Comparison of ENCODE assay signal across 9 cellular contexts in genomic region chr1:161021959-161022332, GRCh38. TPM values are rescaled to one million over a fixed set of nuclear protein-coding genes. Genes with fewer than 3 reads are reported as not detected.
A peak's percentile ranks its signal among the peaks of the same experiment; 100 is the strongest.
DNase-seq lines count a peak whose midpoint lies in the region; ATAC-seq and TF ChIP-seq lines count a peak whose summit lies in the region.
"Had no signal": no experiment of that assay in that cellular context is flagged by ENCODE, and none has a peak within 500 bp of the region (broad histone marks: within the 10 kb centered on the region; RNA-seq: fewer than 3 reads in every experiment).

No MANE protein-coding gene starts in this region.

- TF ChIP-seq CTCF in Panc1 (IDR thresholded peaks at IDR 0.05) (no peak), progenitor cell of endocrine pancreas (IDR thresholded peaks at IDR 0.05; ENCODE audit: unreplicated experiment) (no peak)

- H3K27me3 ChIP-seq in H7 (ENCODE audit: control insufficient read depth, insufficient read depth, low read length) = no peaks in the 10 kb centered on the region; the same call in 1 of the 2 replicates
- no peaks in the 10 kb centered on the region for H3K27me3 ChIP-seq in Panc1 (ENCODE audit: control insufficient read depth, insufficient read depth, low read length)

- peaks cover 3% of the 10 kb centered on the region for H3K36me3 ChIP-seq in H7 (replicated peaks; ENCODE audit: control insufficient read depth, insufficient read depth, low read length)
- peaks cover 3% of the 10 kb centered on the region; the same call in 1 of the 2 replicates for H3K36me3 ChIP-seq in Panc1 (ENCODE audit: control insufficient read depth, insufficient read depth, low read length)

- BruUV-seq in Panc1 (replicated peaks; lab: Mats Ljungman, UMichigan) = no TSS peak

- CTCF ChIA-PET in Panc1 (lab: Charles Lee) = interaction anchor here (1.8 kb wide), 1 partner anchor 24 kb away, joined by 10 read pairs; no protein-coding TSS in a partner anchor

- ATAC-seq in Panc1 = no peak
- no peak for ATAC-seq in GM19023 (IDR thresholded peaks at IDR 0.05; ENCODE audit: unreplicated experiment)

- no peak for DNase-seq in H7
- DNase-seq in Panc1 (ENCODE audit: low read depth, low spot score) = no peak
- peak; percentile 92 for DNase-seq in epithelial cell of prostate (ENCODE audit: low read depth, low spot score)
- DNase-seq in progenitor cell of endocrine pancreas (ENCODE audit: low spot score, unreplicated experiment) = no peak
- no peak for DNase-seq in activated gamma-delta T cell treated with Interleukin-2 at 50 U/mL for 16 hours
- no peak for DNase-seq in NCI-H1105 (lab: John Stamatoyannopoulos, UW)
- DNase-seq: activated CD4-positive, alpha-beta T cell treated with anti-CD3 and anti-CD28 coated beads, Interleukin-2, amount 50 U/mL, for 4 hours; effector CD8-positive, alpha-beta T cell had no signal

- H3K4me1 ChIP-seq in Panc1 (ENCODE audit: control insufficient read depth, insufficient read depth, low read length) = peaks cover 27% of the 10 kb centered on the region

- peak overlapping the region; percentile 86 for H3K4me3 Mint-ChIP-seq in progenitor cell of endocrine pancreas (ENCODE audit: low read depth)

- intact Hi-C loops in Panc1 (cut with micrococcal nuclease; ENCODE audit: unreplicated experiment) = no loop called here

- H3K9me3 ChIP-seq in Panc1 (ENCODE audit: control insufficient read depth, insufficient read depth, low read depth, low read length) = no peaks in the 10 kb centered on the region

- no peaks in the 10 kb centered on the region for H3K9me3 Mint-ChIP-seq in progenitor cell of endocrine pancreas (ENCODE audit: low read depth)

- POLR2A ChIA-PET in Panc1 (lab: Charles Lee) = interaction anchor here (0.7 kb wide), 1 partner anchor 34 kb away, joined by 3 read pairs; no protein-coding TSS in a partner anchor

- peaks cover 36% of the 10 kb centered on the region for H3K4me1 Mint-ChIP-seq in progenitor cell of endocrine pancreas (ENCODE audit: low read depth)

- H3K36me3 Mint-ChIP-seq in progenitor cell of endocrine pancreas (ENCODE audit: insufficient read depth) = peaks cover 3% of the 10 kb centered on the region

- H3K4me3 ChIP-seq in H7 (ENCODE audit: insufficient read depth, low read depth, low read length) (peak overlapping the region; percentile 88), Panc1 (ENCODE audit: low read depth in 2 of 2, low read length in 2 of 2) (peak overlapping the region; percentile 87 to 97)

- in situ Hi-C loops in Panc1 (cut with HindIII; ENCODE audit: low pct_unique_long_range_greater_than_20kb, low sequenced_read_pairs) = no loop called here

- H3K27ac ChIP-seq in Panc1 (ENCODE audit: low read length) = peak overlapping the region; percentile 67
- peak overlapping the region; percentile 96 for H3K27ac ChIP-seq in epithelial cell of prostate

- no peaks in the 10 kb centered on the region for H3K27me3 Mint-ChIP-seq in progenitor cell of endocrine pancreas

- H3K27ac Mint-ChIP-seq in progenitor cell of endocrine pancreas = peak overlapping the region; percentile 99

RNA-seq across cellular contexts. Expression of gene F11R, which starts 1.0 kb away (rescaled TPM):
- total RNA-seq in H7 (2014; rRNA removed; shearing (Covaris generic)) = 211 and 255 TPM in 2 replicates
- 63.0 TPM for total RNA-seq in Panc1 (2021; ENCODE audit: unreplicated experiment)
- polyA plus RNA-seq in Panc1 (2012; ENCODE audit: insufficient read length) = 35.3 TPM
- 149 and 156 TPM in 2 replicates for total RNA-seq in progenitor cell of endocrine pancreas

RNA-seq across cellular contexts. Expression of gene TSTD1, which starts 16.8 kb away (rescaled TPM):
- total RNA-seq in H7 (2014; rRNA removed; shearing (Covaris generic)) = 91.3 and 114 TPM in 2 replicates
- total RNA-seq in Panc1 (2021; ENCODE audit: unreplicated experiment) (20.1 TPM), progenitor cell of endocrine pancreas (52.0 and 54.7 TPM in 2 replicates)
- polyA plus RNA-seq in Panc1 (2012; ENCODE audit: insufficient read length) = 32.0 TPM

RNA-seq across cellular contexts. Expression of gene USF1, which starts 23.8 kb away (rescaled TPM):
- 169 and 176 TPM in 2 replicates for total RNA-seq in H7 (2014; rRNA removed; shearing (Covaris generic))
- 57.7 TPM for total RNA-seq in Panc1 (2021; ENCODE audit: unreplicated experiment)
- 46.2 TPM for polyA plus RNA-seq in Panc1 (2012; ENCODE audit: insufficient read length)
- total RNA-seq in progenitor cell of endocrine pancreas = 79.9 and 88.7 TPM in 2 replicates

RNA-seq across cellular contexts. Expression of gene ARHGAP30, which starts 47.7 kb away (rescaled TPM):
- total RNA-seq in H7 (2014; rRNA removed; shearing (Covaris generic)) = 0.11 TPM in 1 of 2 replicates, not detected in the other
- 0.36 TPM for total RNA-seq in Panc1 (2021; ENCODE audit: unreplicated experiment)
- polyA plus RNA-seq in Panc1 (2012; ENCODE audit: insufficient read length) = not detected
- 0.20 TPM in 1 of 2 replicates, not detected in the other for total RNA-seq in progenitor cell of endocrine pancreas
